Comparison of ENCODE assay signal across 14 cellular contexts in the genomic region with DNA sequence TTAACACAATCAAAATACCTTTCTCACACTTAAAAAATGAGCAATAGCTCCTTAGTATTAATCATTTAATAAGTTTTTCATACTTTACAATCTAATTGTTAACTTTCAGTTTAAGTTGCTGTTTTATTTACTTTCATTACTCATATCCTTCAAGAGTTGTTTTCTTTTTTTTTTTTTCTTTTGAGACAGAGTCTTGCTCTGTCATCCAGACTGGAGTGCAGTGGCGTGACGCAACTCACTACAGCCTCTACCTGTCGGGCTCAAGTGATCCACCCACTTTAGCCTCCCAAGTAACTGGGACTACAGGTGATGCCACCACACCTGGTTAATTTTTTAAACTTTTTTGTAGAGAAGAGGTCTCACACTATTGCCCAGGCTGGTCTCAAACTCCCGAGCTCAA. TPM values are rescaled to one million over a fixed set of nuclear protein-coding genes. Genes with fewer than 3 reads are reported as not detected.
"Had no signal": no experiment of that assay in that cellular context is flagged by ENCODE, and none has a peak within 500 bp of the region (broad histone marks: within the 10 kb centered on the region; RNA-seq: fewer than 3 reads in every experiment).

No MANE protein-coding gene starts in this region.

- H3K27ac Mint-ChIP-seq: neural progenitor cell; stimulated activated naive B cell treated with anti-CD40 and anti-IgM and Interleukin-4, amounts not matched to agents 10 μg/mL and 1 μg/mL and 100 μg/mL, for 72 hours had no signal

- H3K36me3 ChIP-seq: neural progenitor cell had no signal

- H3K27me3 ChIP-seq: colonic mucosa, hepatocyte, neural progenitor cell, tibial nerve had no signal

- H3K36me3 Mint-ChIP-seq: neural progenitor cell had no signal

- H3K4me2 ChIP-seq: hepatocyte, neural progenitor cell had no signal

- H3K9me3 Mint-ChIP-seq: activated CD4-positive, alpha-beta memory T cell treated with anti-CD3 and anti-CD28 coated beads, Interleukin-2, amount 10 ng/mL, durations not matched to agents 7 days and 5 days; neural progenitor cell; stimulated activated naive B cell treated with anti-CD40 and anti-IgM and Interleukin-4, amounts not matched to agents 10 μg/mL and 1 μg/mL and 100 μg/mL, for 72 hours had no signal

- H3K27ac ChIP-seq: colonic mucosa, hepatocyte, neural progenitor cell, parathyroid adenoma, tibial nerve had no signal

- H3K4me1 Mint-ChIP-seq: neural progenitor cell had no signal

- H3K4me3 ChIP-seq: colonic mucosa, hepatocyte, neural progenitor cell, tibial nerve had no signal

- DNase-seq: activated CD4-positive, alpha-beta memory T cell treated with anti-CD3 and anti-CD28 coated beads, Interleukin-2, amount 10 ng/mL, durations not matched to agents 7 days and 5 days; activated gamma-delta T cell treated with Interleukin-2 at 50 U/mL for 16 hours; activated T-cell treated with anti-CD3 and anti-CD28 coated beads, Interleukin-2, amount 50 U/mL, for 48 hours; aorta; colonic mucosa; kidney; midbrain; small intestine; stimulated activated naive B cell treated with anti-CD40 and anti-IgM and Interleukin-4, amounts not matched to agents 10 μg/mL and 1 μg/mL and 100 μg/mL, for 72 hours; T-helper 9 cell had no signal

- H3K27me3 Mint-ChIP-seq: activated CD4-positive, alpha-beta memory T cell treated with anti-CD3 and anti-CD28 coated beads, Interleukin-2, amount 10 ng/mL, durations not matched to agents 7 days and 5 days; stimulated activated naive B cell treated with anti-CD40 and anti-IgM and Interleukin-4, amounts not matched to agents 10 μg/mL and 1 μg/mL and 100 μg/mL, for 72 hours had no signal

- H3K4me3 Mint-ChIP-seq: activated CD4-positive, alpha-beta memory T cell treated with anti-CD3 and anti-CD28 coated beads, Interleukin-2, amount 10 ng/mL, durations not matched to agents 7 days and 5 days; neural progenitor cell; stimulated activated naive B cell treated with anti-CD40 and anti-IgM and Interleukin-4, amounts not matched to agents 10 μg/mL and 1 μg/mL and 100 μg/mL, for 72 hours had no signal

- H3K9me3 ChIP-seq: colonic mucosa, tibial nerve had no signal

- H3K4me1 ChIP-seq: colonic mucosa, neural progenitor cell had no signal

- H2AFZ ChIP-seq: hepatocyte, neural progenitor cell, parathyroid adenoma had no signal

- ATAC-seq: stimulated activated naive B cell treated with anti-CD40 and anti-IgM and Interleukin-4, amounts not matched to agents 10 μg/mL and 1 μg/mL and 100 μg/mL, for 72 hours had no signal

- H3K9ac ChIP-seq: neural progenitor cell, parathyroid adenoma had no signal

RNA-seq across cellular contexts. Expression of gene PPP1R36, which starts 29.1 kb away (rescaled TPM):
- polyA plus RNA-seq: hepatocyte had no signal
